Comparison of ENCODE assay signal across 26 cellular contexts in the genomic region with DNA sequence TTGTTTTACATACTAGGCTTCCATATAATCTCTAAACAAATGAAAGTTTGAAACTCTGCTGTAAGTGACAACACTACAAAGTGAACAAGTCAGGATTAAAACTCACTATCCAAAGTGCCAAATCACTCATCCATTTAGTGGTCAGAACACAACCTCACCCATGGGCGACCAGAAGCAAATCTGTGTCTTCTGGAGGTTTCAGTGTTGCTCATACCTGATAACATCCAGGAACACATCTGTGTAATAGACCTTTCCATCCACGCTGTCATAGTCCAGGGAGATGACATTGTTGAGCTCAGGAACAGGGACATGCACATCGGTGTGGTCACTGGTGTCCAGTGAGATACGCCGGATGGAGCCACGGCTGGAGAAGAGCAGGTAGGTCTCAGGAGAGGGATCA. TPM values are rescaled to one million over a fixed set of nuclear protein-coding genes. Genes with fewer than 3 reads are reported as not detected.
"Had no signal": no experiment of that assay in that cellular context is flagged by ENCODE, and none has a peak within 500 bp of the region (broad histone marks: within the 10 kb centered on the region; RNA-seq: fewer than 3 reads in every experiment).

No MANE protein-coding gene starts in this region.

- H3K9me3 Mint-ChIP-seq: immature natural killer cell; mesothelial cell of epicardium; naive B cell; natural killer cell; nephron progenitor cell; neural progenitor cell; stimulated activated naive CD8-positive, alpha-beta T cell treated with anti-CD3 and anti-CD28 coated beads, Interleukin-15, amount 100 ng/mL, for 72 hours had no signal

- DNase-seq: heart left ventricle; hypothalamus; immature natural killer cell; kidney; left ventricle myocardium inferior; mesendoderm; naive B cell; natural killer cell; nephron progenitor cell; pancreas; psoas muscle; right lobe of liver; stimulated activated CD4-positive, alpha-beta T cell treated with anti-CD3 and anti-CD28 coated beads, Interleukin-1b, Interleukin-23, amount 100 ng/mL, for 48 hours; stimulated activated CD4-positive, alpha-beta T cell treated with anti-CD3 and anti-CD28 coated beads, Interleukin-2, amount 100 ng/mL, for 48 hours; stimulated activated CD4-positive, alpha-beta T cell treated with anti-CD3 and anti-CD28 coated beads, Interleukin-4, amount 100 ng/mL, for 4 hours; stimulated activated CD8-positive, alpha-beta memory T cell treated with anti-CD3 and anti-CD28 coated beads, Interleukin-4, amount 100 ng/mL, for 48 hours; stimulated activated naive CD4-positive, alpha-beta T cell treated with Interleukin-2 at 50 U/mL for 16 hours; stimulated activated naive CD8-positive, alpha-beta T cell treated with anti-CD3 and anti-CD28 coated beads, Interleukin-15, amount 100 ng/mL, for 72 hours; substantia nigra; transverse colon; upper lobe of left lung had no signal

- H3K27ac Mint-ChIP-seq: mesothelial cell of epicardium, natural killer cell, nephron progenitor cell, neural progenitor cell had no signal

- H3K36me3 Mint-ChIP-seq: immature natural killer cell, naive B cell, natural killer cell had no signal

- ATAC-seq: heart left ventricle; natural killer cell; pancreas; psoas muscle; right lobe of liver; stimulated activated naive CD8-positive, alpha-beta T cell treated with anti-CD3 and anti-CD28 coated beads, Interleukin-15, amount 100 ng/mL, for 72 hours had no signal

- FAIRE-seq: islet of Langerhans, kidney, pancreas, urothelium cell line had no signal

- H3K4me3 Mint-ChIP-seq: immature natural killer cell; mesothelial cell of epicardium; naive B cell; natural killer cell; nephron progenitor cell; neural progenitor cell; stimulated activated naive CD8-positive, alpha-beta T cell treated with anti-CD3 and anti-CD28 coated beads, Interleukin-15, amount 100 ng/mL, for 72 hours had no signal

- H3K4me1 Mint-ChIP-seq: immature natural killer cell; mesothelial cell of epicardium; natural killer cell; nephron progenitor cell; neural progenitor cell; stimulated activated naive CD8-positive, alpha-beta T cell treated with anti-CD3 and anti-CD28 coated beads, Interleukin-15, amount 100 ng/mL, for 72 hours had no signal

RNA-seq across cellular contexts. Expression of gene LRP4, which starts 43.8 kb away (rescaled TPM):
- total RNA-seq: mononuclear cell, natural killer cell had no signal
- polyA plus RNA-seq: immature natural killer cell had no signal
